Comparison of ENCODE assay signal across 10 cellular contexts in the genomic region with DNA sequence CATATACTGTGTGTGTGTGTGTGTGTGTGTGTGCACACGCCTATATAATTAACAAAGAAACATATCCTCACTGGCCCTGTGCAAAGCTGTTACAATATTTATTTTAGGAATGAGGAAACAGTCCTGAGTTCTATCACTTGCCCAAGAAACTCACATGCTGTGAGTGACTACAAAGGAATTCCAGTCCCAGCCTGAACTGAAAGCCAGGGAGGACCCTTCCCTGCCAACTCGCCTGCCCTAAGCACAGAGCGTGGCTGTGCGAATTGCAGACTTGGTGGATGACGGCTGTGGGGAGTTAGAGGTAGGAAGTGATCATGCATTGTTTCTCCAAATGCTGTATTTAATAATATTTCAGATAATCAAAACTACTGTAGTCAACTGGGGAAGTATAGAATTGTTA. TPM values are rescaled to one million over a fixed set of nuclear protein-coding genes. Genes with fewer than 3 reads are reported as not detected.
DNase-seq lines count a peak whose midpoint lies in the region; ATAC-seq, FAIRE-seq and TF ChIP-seq lines count a peak whose summit lies in the region.
"Had no signal": no experiment of that assay in that cellular context is flagged by ENCODE, and none has a peak within 500 bp of the region (broad histone marks: within the 10 kb centered on the region; RNA-seq: fewer than 3 reads in every experiment).

No MANE protein-coding gene starts in this region.

- no peak overlapping the region for H3K27ac ChIP-seq in astrocyte (ENCODE audit: low read depth, low read length)

- no peak overlapping the region for H3K9ac ChIP-seq in astrocyte (ENCODE audit: low read length)

- H2AFZ ChIP-seq in astrocyte (ENCODE audit: low read depth, low read length) = no peak overlapping the region

- peaks cover 10% of the 10 kb centered on the region for H3K27me3 Mint-ChIP-seq in astrocyte (ENCODE audit: low read depth, unreplicated experiment)
- no peaks in the 10 kb centered on the region for H3K27me3 Mint-ChIP-seq in stimulated activated memory B cell treated with anti-CD40 and anti-IgM and Interleukin-4, amounts not matched to agents 10 μg/mL and 1 μg/mL and 100 μg/mL, for 72 hours

- H3K36me3 Mint-ChIP-seq in astrocyte (ENCODE audit: low read depth, unreplicated experiment) = no peaks in the 10 kb centered on the region
- peaks cover 19% of the 10 kb centered on the region for H3K36me3 Mint-ChIP-seq in stimulated activated memory B cell treated with anti-CD40 and anti-IgM and Interleukin-4, amounts not matched to agents 10 μg/mL and 1 μg/mL and 100 μg/mL, for 72 hours

- TF ChIP-seq CTCF in astrocyte (IDR thresholded peaks at IDR 0.05; ENCODE audit: insufficient read depth, low read depth, low read length) = no peak

- no peaks in the 10 kb centered on the region for H3K4me1 ChIP-seq in astrocyte (ENCODE audit: insufficient read depth, low read length)

- peak overlapping the region; percentile 43 for H3K4me2 ChIP-seq in astrocyte (ENCODE audit: low read length)

- no peaks in the 10 kb centered on the region for H4K20me1 ChIP-seq in astrocyte (ENCODE audit: insufficient read depth, low read length)

- no peaks in the 10 kb centered on the region for H3K9me3 Mint-ChIP-seq in astrocyte (ENCODE audit: unreplicated experiment)
- no peaks in the 10 kb centered on the region for H3K9me3 Mint-ChIP-seq in stimulated activated memory B cell treated with anti-CD40 and anti-IgM and Interleukin-4, amounts not matched to agents 10 μg/mL and 1 μg/mL and 100 μg/mL, for 72 hours
- H3K9me3 Mint-ChIP-seq: nephron had no signal

- peak; percentile 28 for DNase-seq in AG08395 (ENCODE audit: low spot score)
- peak; percentile 23 for DNase-seq in HTR-8/SVneo (ENCODE audit: insufficient read length, low spot score)
- DNase-seq in astrocyte (ENCODE audit: low read depth) = peak; percentile 55
- peak; percentile 55 for DNase-seq in kidney glomerular epithelial cell (lab: John Stamatoyannopoulos, UW)
- DNase-seq in NCI-H1417 (lab: John Stamatoyannopoulos, UW) = no peak
- no peak for DNase-seq in NCI-H2227 treated with DMSO at 0.1 percent for 48 hours (lab: John Stamatoyannopoulos, UW)

- H3K27ac Mint-ChIP-seq in astrocyte (ENCODE audit: unreplicated experiment) = no peak overlapping the region
- no peak overlapping the region for H3K27ac Mint-ChIP-seq in stimulated activated memory B cell treated with anti-CD40 and anti-IgM and Interleukin-4, amounts not matched to agents 10 μg/mL and 1 μg/mL and 100 μg/mL, for 72 hours
- H3K27ac Mint-ChIP-seq: nephron had no signal

- peaks cover 17% of the 10 kb centered on the region for H3K4me1 Mint-ChIP-seq in astrocyte (ENCODE audit: low read depth, unreplicated experiment)
- H3K4me1 Mint-ChIP-seq in stimulated activated memory B cell treated with anti-CD40 and anti-IgM and Interleukin-4, amounts not matched to agents 10 μg/mL and 1 μg/mL and 100 μg/mL, for 72 hours = peaks cover 20% of the 10 kb centered on the region

- no peak overlapping the region for H3K4me3 ChIP-seq in astrocyte (ENCODE audit: insufficient read depth, low read depth, low read length)

- H3K9me3 ChIP-seq in astrocyte (ENCODE audit: insufficient read depth, low read depth, low read length) = no peaks in the 10 kb centered on the region

- H3K36me3 ChIP-seq in astrocyte (ENCODE audit: insufficient read depth, low read length) = no peaks in the 10 kb centered on the region

- no peak for ATAC-seq in stimulated activated memory B cell treated with anti-CD40 and anti-IgM and Interleukin-4, amounts not matched to agents 10 μg/mL and 1 μg/mL and 100 μg/mL, for 72 hours
- ATAC-seq in HG03342 (IDR thresholded peaks at IDR 0.05; ENCODE audit: unreplicated experiment) = no peak

- H3K79me2 ChIP-seq in astrocyte (ENCODE audit: insufficient read depth, low read length) = no peaks in the 10 kb centered on the region

- FAIRE-seq in HTR-8/SVneo (lab: Jason Lieb, UNC) (peak; percentile 4), astrocyte (lab: Jason Lieb, UNC) (no peak)
- FAIRE-seq: D721Med had no signal

- no peak overlapping the region for H3K4me3 Mint-ChIP-seq in astrocyte (ENCODE audit: unreplicated experiment)
- no peak overlapping the region for H3K4me3 Mint-ChIP-seq in stimulated activated memory B cell treated with anti-CD40 and anti-IgM and Interleukin-4, amounts not matched to agents 10 μg/mL and 1 μg/mL and 100 μg/mL, for 72 hours
- H3K4me3 Mint-ChIP-seq: nephron had no signal

- no peaks in the 10 kb centered on the region for H3K27me3 ChIP-seq in astrocyte (ENCODE audit: insufficient read depth, low read length)

RNA-seq across cellular contexts. Expression of a gene that starts 26.4 kb away (rescaled TPM):
- not detected in 2 replicates for total RNA-seq in astrocyte

Comparison
In these comparisons a context has a peak if more than half of its experiments do, and no peak if none do; other contexts are left out.
1. DNase-seq: peak in AG08395 (single experiment), HTR-8/SVneo (single experiment), astrocyte (single experiment) and kidney glomerular epithelial cell (single experiment); none in NCI-H1417 (0 of 3) and NCI-H2227 treated with DMSO at 0.1 percent for 48 hours (single experiment).